ENCODE assay signal across 1 cellular context in genomic region chr19:45772912-45773311, GRCh38.
TF ChIP-seq lines count a peak whose summit lies in the region.

No MANE protein-coding gene starts in this region.

TF ChIP-seq in H1, 55 proteins besides CTCF, POLR2A, EP300 and RAD21:
- TF ChIP-seq POLR2AphosphoS5 (IDR thresholded peaks at IDR 0.05; ENCODE audit: low read depth, low read length) (0 out of 2 replicates have a peak, but pooled peaks have one; percentile 17), SRF (IDR thresholded peaks at IDR 0.05; ENCODE audit: low read depth, low read length) (no peak)
TF ChIP-seq in H1: peak in this region for 1.
